8 cellular contexts compared by ENCODE assay signal in the genomic region with DNA sequence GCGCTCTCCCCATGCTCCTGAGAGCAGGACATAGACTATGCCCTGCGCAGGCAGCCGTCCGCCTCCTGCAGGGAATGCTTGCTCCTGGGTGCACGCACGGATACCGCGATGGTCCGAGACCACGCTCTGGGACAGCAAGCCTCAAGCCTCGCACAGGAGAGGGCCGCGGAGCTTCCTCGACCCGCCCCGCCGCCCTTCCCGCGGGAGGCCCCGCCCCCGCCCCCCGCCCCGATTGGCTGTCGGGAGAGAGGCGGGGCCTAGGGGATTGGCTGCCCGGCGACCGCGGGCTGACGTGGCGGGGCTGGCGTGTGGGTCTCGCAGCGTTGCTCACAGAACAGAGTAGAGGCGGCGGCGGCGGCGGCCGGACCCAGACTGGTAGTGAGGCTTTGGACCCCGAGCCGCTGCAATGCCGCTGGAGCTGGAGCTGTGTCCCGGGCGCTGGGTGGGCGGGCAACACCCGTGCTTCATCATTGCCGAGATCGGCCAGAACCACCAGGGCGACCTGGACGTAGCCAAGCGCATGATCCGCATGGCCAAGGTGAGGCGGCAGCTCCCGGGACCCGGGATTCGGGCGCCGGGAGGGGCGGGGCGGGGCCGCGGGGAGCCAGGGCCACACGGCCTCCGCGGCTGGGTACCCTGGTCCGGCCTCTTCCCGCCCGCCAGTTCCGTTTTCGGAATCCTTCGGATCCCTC. TPM values are rescaled to one million over a fixed set of nuclear protein-coding genes. Genes with fewer than 3 reads are reported as not detected.
DNase-seq lines count a peak whose midpoint lies in the region; ATAC-seq and TF ChIP-seq lines count a peak whose summit lies in the region.

A gene with protein sequence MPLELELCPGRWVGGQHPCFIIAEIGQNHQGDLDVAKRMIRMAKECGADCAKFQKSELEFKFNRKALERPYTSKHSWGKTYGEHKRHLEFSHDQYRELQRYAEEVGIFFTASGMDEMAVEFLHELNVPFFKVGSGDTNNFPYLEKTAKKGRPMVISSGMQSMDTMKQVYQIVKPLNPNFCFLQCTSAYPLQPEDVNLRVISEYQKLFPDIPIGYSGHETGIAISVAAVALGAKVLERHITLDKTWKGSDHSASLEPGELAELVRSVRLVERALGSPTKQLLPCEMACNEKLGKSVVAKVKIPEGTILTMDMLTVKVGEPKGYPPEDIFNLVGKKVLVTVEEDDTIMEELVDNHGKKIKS (plus strand): TSS at position 330 of the 692 bp plus-strand sequence. CDS start 77 bp downstream, at position 407.

- DNase-seq in AG08396 (ENCODE audit: low spot score) (peak; percentile 97), NCI-H345 (lab: John Stamatoyannopoulos, UW) (peak; percentile 89), activated B cell treated with CpG ODN at 0.5 μM for 24 hours (peak; percentile 87), cardiac fibroblast (ENCODE audit: low read depth in 2 of 2) (peak; percentile 96), iPS-NIHi7 (ENCODE audit: extremely low spot score) (peak; percentile 99), smooth muscle cell (lab: John Stamatoyannopoulos, UW; ENCODE audit: unreplicated experiment) (peak; percentile 90)

- peaks cover 27% of the 10 kb centered on the region for H4K20me1 ChIP-seq in smooth muscle cell (ENCODE audit: low read depth)

- peak within 1 kb of the TSS; percentile 97 for H3K4me3 Mint-ChIP-seq in activated B cell treated with CpG ODN at 0.5 μM for 24 hours

- H2AFZ ChIP-seq in smooth muscle cell (ENCODE audit: low read depth): peak within 1 kb of the TSS; percentile 82

- H3K27me3 ChIP-seq in smooth muscle cell (ENCODE audit: low read depth): no peaks in the 10 kb centered on the region

- H3K36me3 ChIP-seq in smooth muscle cell (ENCODE audit: low read depth): no peaks in the 10 kb centered on the region

- TF ChIP-seq CTCF in activated B cell treated with CpG ODN at 0.5 μM for 24 hours (IDR thresholded peaks at IDR 0.05) (no peak), cardiac fibroblast (IDR thresholded peaks at IDR 0.05; ENCODE audit: low read depth, low read length) (no peak), smooth muscle cell (IDR thresholded peaks at IDR 0.05; ENCODE audit: borderline replicate concordance, insufficient read depth, poor library complexity, severe bottlenecking) (no peak)

- CTCF ChIA-PET in activated B cell treated with CpG ODN at 0.5 μM for 24 hours (lab: Charles Lee): interaction anchor here (1.2 to 2.1 kb wide), 3 partner anchors 11 to 207 kb away, joined by 4 to 8 read pairs (median 5); no protein-coding TSS in a partner anchor

- no peaks in the 10 kb centered on the region for H3K4me1 ChIP-seq in smooth muscle cell (ENCODE audit: low read depth)

- H3K4me3 ChIP-seq in cardiac fibroblast (replicated peaks in 1 of 2; ENCODE audit: low read depth in 2 of 2, low read length in 2 of 2) (peak within 1 kb of the TSS; percentile 78 to 89), smooth muscle cell (peak within 1 kb of the TSS; percentile 99)

- H3K27ac Mint-ChIP-seq in activated B cell treated with CpG ODN at 0.5 μM for 24 hours: peak within 1 kb of the TSS; percentile 94

- POLR2A ChIA-PET in activated B cell treated with CpG ODN at 0.5 μM for 24 hours (lab: Charles Lee): interaction anchor here (0.6 to 3.4 kb wide), 26 partner anchors 9 to 1117 kb away, joined by 3 to 39 read pairs (median 4); a partner anchor contains a TSS

- H3F3A ChIP-seq in smooth muscle cell (ENCODE audit: low read depth): no peaks in the 10 kb centered on the region

- peaks cover 15% of the 10 kb centered on the region for H3K36me3 Mint-ChIP-seq in activated B cell treated with CpG ODN at 0.5 μM for 24 hours (ENCODE audit: low read depth)

- peak within 1 kb of the TSS; percentile 96 for H3K9ac ChIP-seq in smooth muscle cell (ENCODE audit: low read depth)

- intact Hi-C loops in activated B cell treated with CpG ODN at 0.5 μM for 24 hours (cut with micrococcal nuclease): loop anchor here (1.0 to 5.0 kb wide), 10 partner anchors 11 to 359 kb away; a partner anchor contains a TSS

- in situ Hi-C loops in GM18951 (cut with MboI; ENCODE audit: low sequenced_read_pairs, unreplicated experiment): no loop called here

- H3K4me2 ChIP-seq in smooth muscle cell: peak within 1 kb of the TSS; percentile 91

- H3K4me1 Mint-ChIP-seq in activated B cell treated with CpG ODN at 0.5 μM for 24 hours: peaks cover 14% of the 10 kb centered on the region

- no peaks in the 10 kb centered on the region for H3K9me3 ChIP-seq in smooth muscle cell (replicated peaks; ENCODE audit: low read depth)

- H3K27ac ChIP-seq in smooth muscle cell (ENCODE audit: low read depth): peak within 1 kb of the TSS; percentile 97

- H3K9me3 Mint-ChIP-seq in activated B cell treated with CpG ODN at 0.5 μM for 24 hours: no peaks in the 10 kb centered on the region

- H3K27me3 Mint-ChIP-seq in activated B cell treated with CpG ODN at 0.5 μM for 24 hours: no peaks in the 10 kb centered on the region

- ATAC-seq in HG03175 (IDR thresholded peaks at IDR 0.05; ENCODE audit: unreplicated experiment) (peak; percentile 96), activated B cell treated with CpG ODN at 0.5 μM for 24 hours (ENCODE audit: low read depth) (peak; percentile 97)

- peaks cover 32% of the 10 kb centered on the region for H3K79me2 ChIP-seq in smooth muscle cell (ENCODE audit: low read depth)

- TF ChIP-seq POLR2A in GM18951 (IDR thresholded peaks at IDR 0.05; ENCODE audit: extremely low read depth, insufficient read depth, insufficient read length): peak; percentile 98

- WGBS in smooth muscle cell (ENCODE audit: low lambda C conversion rate): under 1% methylated on average over 43 of the region's 72 CpGs

RNA-seq across cellular contexts. Expression of the gene that starts here (rescaled TPM):
- 21.6 and 21.8 TPM in 2 replicates for total RNA-seq in activated B cell treated with CpG ODN at 0.5 μM for 24 hours
- total RNA-seq in smooth muscle cell: 59.4 and 73.6 TPM in 2 replicates
- 106 and 117 TPM in 2 replicates for polyA plus RNA-seq in smooth muscle cell

Comparison
In these comparisons a context has a peak if more than half of its experiments do, and no peak if none do; other contexts are left out.
1. Peak in every context shown above with its lines: DNase-seq, ATAC-seq, H3K4me3 ChIP-seq and H3K27ac ChIP-seq.